In genomic region chr11:78574386-78575381, GRCh38 we compare ENCODE assay signal across 1 cellular context.
TF ChIP-seq lines count a peak whose summit lies in the region.

Gene NARS2, minus strand, starts transcription at chr11:78574864. Its CDS starts 376 bp downstream, at chr11:78574488.

TF ChIP-seq in K562, 482 proteins besides CTCF, POLR2A, EP300 and RAD21 (continued from another document and continues in another):
- TF ChIP-seq MITF (IDR thresholded peaks at IDR 0.05), result 0 out of 2 replicates have a peak, but pooled peaks have one; percentile 19
- no peak for TF ChIP-seq U2AF2 (optimal IDR thresholded peaks at IDR 0.05; ENCODE audit: low read depth, low read length)
- peak; percentile 83 for TF ChIP-seq EGR1 (conservative IDR thresholded peaks at IDR 0.05)
- TF ChIP-seq STAT5A (IDR thresholded peaks at IDR 0.05; ENCODE audit: borderline replicate concordance, low read length), result no peak
- no peak for TF ChIP-seq NCOA1 (IDR thresholded peaks at IDR 0.05; ENCODE audit: low read depth)
- TF ChIP-seq ZNF766 (CRISPR knock-in tag; conservative IDR thresholded peaks at IDR 0.05), result no peak
- TF ChIP-seq MLX (CRISPR knock-in tag; conservative IDR thresholded peaks at IDR 0.05), result no peak
- no peak for TF ChIP-seq NFYB (IDR thresholded peaks at IDR 0.05; ENCODE audit: extremely low read depth, insufficient read length)
- TF ChIP-seq ZNF583 (CRISPR knock-in tag; IDR thresholded peaks at IDR 0.05), result no peak
- TF ChIP-seq ZHX1 (conservative IDR thresholded peaks at IDR 0.05; ENCODE audit: low read length), result no peak
- no peak for TF ChIP-seq ZNF449 (CRISPR knock-in tag; IDR thresholded peaks at IDR 0.05)
- no peak for TF ChIP-seq SMARCC2 (IDR thresholded peaks at IDR 0.05; ENCODE audit: low read depth)
- no peak for TF ChIP-seq FOSL1 (tag; conservative IDR thresholded peaks at IDR 0.05)
- no peak for TF ChIP-seq GTF2A2 (tag; IDR thresholded peaks at IDR 0.05)
- no peak for TF ChIP-seq ZNF445 (CRISPR knock-in tag; IDR thresholded peaks at IDR 0.05; ENCODE audit: low read depth)
- no peak for TF ChIP-seq ZNF695 (CRISPR knock-in tag; IDR thresholded peaks at IDR 0.05)
- TF ChIP-seq PURB (CRISPR knock-in tag; IDR thresholded peaks at IDR 0.05; ENCODE audit: low read depth), result no peak
- TF ChIP-seq SMARCB1 (IDR thresholded peaks at IDR 0.05; ENCODE audit: insufficient read length, low read depth), result no peak
- TF ChIP-seq NFE2L1 (tag; IDR thresholded peaks at IDR 0.05; ENCODE audit: borderline replicate concordance, low read depth), result no peak
- TF ChIP-seq RNF219 (CRISPR knock-in tag; IDR thresholded peaks at IDR 0.05), result no peak
- TF ChIP-seq IRF1 (CRISPR knock-in tag; IDR thresholded peaks at IDR 0.05; ENCODE audit: borderline replicate concordance), result no peak
- no peak for TF ChIP-seq E2F4 (CRISPR knock-in tag; IDR thresholded peaks at IDR 0.05; ENCODE audit: low read depth)
- no peak for TF ChIP-seq TAL1 (IDR thresholded peaks at IDR 0.05)
- no peak for TF ChIP-seq ZNF79 (CRISPR knock-in tag; IDR thresholded peaks at IDR 0.05; ENCODE audit: low read depth)
- no peak for TF ChIP-seq PTTG1 (tag; IDR thresholded peaks at IDR 0.05; ENCODE audit: low read depth)
- no peak for TF ChIP-seq DNMT1 (IDR thresholded peaks at IDR 0.05)
- no peak for TF ChIP-seq ZNF717 (CRISPR knock-in tag; IDR thresholded peaks at IDR 0.05)
- TF ChIP-seq BRF1 (IDR thresholded peaks at IDR 0.05; ENCODE audit: borderline replicate concordance, extremely low read depth, insufficient read length), result no peak
- TF ChIP-seq ZNF124 (CRISPR knock-in tag; IDR thresholded peaks at IDR 0.05), result no peak
- no peak for TF ChIP-seq MCM2 (IDR thresholded peaks at IDR 0.05; ENCODE audit: low read depth)
- peak; percentile 89 for TF ChIP-seq RBFOX2 (IDR thresholded peaks at IDR 0.05; ENCODE audit: low read depth, low read length)
- no peak for TF ChIP-seq RHOXF2B (CRISPR knock-in tag; conservative IDR thresholded peaks at IDR 0.05)
- TF ChIP-seq TCF3 (CRISPR knock-in tag; IDR thresholded peaks at IDR 0.05), result no peak
- no peak for TF ChIP-seq BACH1 (tag; IDR thresholded peaks at IDR 0.05)
- no peak for TF ChIP-seq HNRNPL (IDR thresholded peaks at IDR 0.05; ENCODE audit: low read depth, low read length)
- no peak for TF ChIP-seq IRF2 (CRISPR knock-in tag; IDR thresholded peaks at IDR 0.05)
- no peak for TF ChIP-seq ELF1 (tag; IDR thresholded peaks at IDR 0.05)
- no peak for TF ChIP-seq ASH1L (IDR thresholded peaks at IDR 0.05; ENCODE audit: borderline replicate concordance, low read depth, partially characterized antibody)
- TF ChIP-seq MCM3 (IDR thresholded peaks at IDR 0.05), result no peak
- 0 out of 2 replicates have a peak, but pooled peaks have one; percentile 24 for TF ChIP-seq ZNF395 (CRISPR knock-in tag; IDR thresholded peaks at IDR 0.05)
- no peak for TF ChIP-seq SRSF7 (optimal IDR thresholded peaks at IDR 0.05; ENCODE audit: low read depth, low read length)
- no peak for TF ChIP-seq ZNF324 (CRISPR knock-in tag; IDR thresholded peaks at IDR 0.05)
- no peak for TF ChIP-seq DMBX1 (CRISPR knock-in tag; IDR thresholded peaks at IDR 0.05; ENCODE audit: borderline replicate concordance)
- no peak for TF ChIP-seq GABPB2 (CRISPR knock-in tag; conservative IDR thresholded peaks at IDR 0.05)
- no peak for TF ChIP-seq CBFB (CRISPR knock-in tag; IDR thresholded peaks at IDR 0.05)
- no peak for TF ChIP-seq ZEB2 (IDR thresholded peaks at IDR 0.05)
- no peak for TF ChIP-seq CGGBP1 (CRISPR knock-in tag; IDR thresholded peaks at IDR 0.05)
- TF ChIP-seq CHD4 (IDR thresholded peaks at IDR 0.05; ENCODE audit: insufficient read depth, insufficient replicate concordance, low read depth, low read length, poor library complexity, severe bottlenecking), result no peak
- no peak for TF ChIP-seq PBX2 (CRISPR knock-in tag; IDR thresholded peaks at IDR 0.05; ENCODE audit: low read depth)
- no peak for TF ChIP-seq PBX2 (tag; conservative IDR thresholded peaks at IDR 0.05; ENCODE audit: low read depth)
- TF ChIP-seq TAF15 (IDR thresholded peaks at IDR 0.05; ENCODE audit: low read depth, low read length), result no peak
- TF ChIP-seq CBFA2T3 (IDR thresholded peaks at IDR 0.05), result no peak
- TF ChIP-seq BHLHE40 (IDR thresholded peaks at IDR 0.05; ENCODE audit: low read length), result peak; percentile 68
- no peak for TF ChIP-seq ZNF444 (CRISPR knock-in tag; IDR thresholded peaks at IDR 0.05)
- peak; percentile 95 for TF ChIP-seq PREB (CRISPR knock-in tag; IDR thresholded peaks at IDR 0.05)
- no peak for TF ChIP-seq RBM14 (IDR thresholded peaks at IDR 0.05; ENCODE audit: borderline replicate concordance, insufficient read depth, low read depth, low read length)
